14 cellular contexts compared by ENCODE assay signal in the genomic region with DNA sequence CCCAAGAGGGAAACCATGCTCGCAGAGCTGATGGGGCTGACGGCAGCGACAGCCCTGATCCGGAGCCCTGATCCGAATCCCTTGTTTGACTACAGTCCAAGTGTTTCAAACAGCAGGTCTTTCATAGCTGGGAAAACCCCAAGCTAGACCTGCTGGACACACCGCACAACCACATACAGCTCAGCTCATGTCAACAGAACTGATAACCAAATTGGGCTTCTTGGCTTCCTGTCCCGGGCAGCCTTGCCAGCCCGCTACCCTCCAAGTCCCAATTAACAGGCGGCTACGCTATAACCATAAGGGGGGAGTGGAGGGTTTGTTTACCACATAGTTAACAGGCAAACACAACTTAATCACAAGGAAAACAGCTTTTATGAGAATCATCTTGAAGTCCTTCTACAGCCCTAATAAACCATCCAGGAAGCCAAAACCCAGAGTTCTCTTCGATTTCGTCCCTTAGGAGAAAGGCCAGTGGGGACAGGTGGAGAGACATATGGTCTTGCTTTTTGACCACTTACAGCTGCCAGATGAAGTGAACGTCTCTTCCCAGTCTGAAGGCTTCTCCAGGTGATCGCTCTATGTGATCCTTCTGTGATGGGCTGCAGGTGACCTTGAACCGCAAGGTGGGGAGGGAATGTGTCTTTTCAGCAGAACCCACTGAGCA.
A peak's percentile ranks its signal among the peaks of the same experiment; 100 is the strongest.
DNase-seq lines count a peak whose midpoint lies in the region; ATAC-seq and TF ChIP-seq lines count a peak whose summit lies in the region.
"Had no signal": no experiment of that assay in that cellular context is flagged by ENCODE, and none has a peak within 500 bp of the region (broad histone marks: within the 10 kb centered on the region; RNA-seq: fewer than 3 reads in every experiment).

No MANE protein-coding gene starts in this region.

- POLR2A ChIA-PET in Panc1 (lab: Charles Lee): no interaction called here

- H3K9me3 Mint-ChIP-seq in memory B cell: peaks cover 8% of the 10 kb centered on the region

- no TSS peak for BruUV-seq in Panc1 (replicated peaks; lab: Mats Ljungman, UMichigan)

- no peaks in the 10 kb centered on the region for H3K27me3 ChIP-seq in Panc1 (ENCODE audit: control insufficient read depth, insufficient read depth, low read length)
- H3K27me3 ChIP-seq: ascending aorta, testis had no signal

- in situ Hi-C loops in Panc1 (cut with HindIII; ENCODE audit: low pct_unique_long_range_greater_than_20kb, low sequenced_read_pairs): no loop called here

- no peaks in the 10 kb centered on the region for H3K9me3 ChIP-seq in Panc1 (ENCODE audit: control insufficient read depth, insufficient read depth, low read depth, low read length)
- H3K9me3 ChIP-seq: ascending aorta, testis had no signal

- no peak overlapping the region for H3K27ac ChIP-seq in Panc1 (ENCODE audit: low read length)
- H3K27ac ChIP-seq: ascending aorta, parathyroid adenoma, testis had no signal

- peaks cover 8% of the 10 kb centered on the region for H3K4me1 Mint-ChIP-seq in memory B cell

- no peak overlapping the region for H3K4me3 Mint-ChIP-seq in memory B cell
- H3K4me3 Mint-ChIP-seq: activated CD8-positive, alpha-beta T cell treated with anti-CD3 and anti-CD28 coated beads for 36 hours had no signal

- intact Hi-C loops in Panc1 (cut with micrococcal nuclease; ENCODE audit: unreplicated experiment): no loop called here

- TF ChIP-seq CTCF in Panc1 (IDR thresholded peaks at IDR 0.05): no peak

- DNase-seq in Panc1 (ENCODE audit: low read depth, low spot score) (no peak), memory B cell (ENCODE audit: low spot score in 2 of 2) (no peak), NCI-H1436 (lab: John Stamatoyannopoulos, UW) (no peak), DMS53 treated with DMSO at 0.1 percent for 48 hours (lab: John Stamatoyannopoulos, UW; ENCODE audit: unreplicated experiment) (no peak)
- no peak for DNase-seq in activated CD4-positive, alpha-beta T cell treated with anti-CD3 and anti-CD28 coated beads for 48 hours
- DNase-seq: activated CD8-positive, alpha-beta T cell treated with anti-CD3 and anti-CD28 coated beads for 36 hours; AML-193; testis had no signal

- H3K36me3 ChIP-seq in Panc1 (ENCODE audit: control insufficient read depth, insufficient read depth, low read length): no peaks in the 10 kb centered on the region
- H3K36me3 ChIP-seq: ascending aorta had no signal

- 0 out of 2 replicates have a peak, but pooled peaks cover 4% of the 10 kb centered on the region for H3K4me1 ChIP-seq in Panc1 (ENCODE audit: control insufficient read depth, insufficient read depth, low read length)
- H3K4me1 ChIP-seq: ascending aorta, parathyroid adenoma had no signal

- H3K27ac Mint-ChIP-seq in memory B cell: no peak overlapping the region
- H3K27ac Mint-ChIP-seq: activated CD8-positive, alpha-beta T cell treated with anti-CD3 and anti-CD28 coated beads for 36 hours had no signal

- H3K4me3 ChIP-seq in Panc1 (ENCODE audit: low read depth in 2 of 2, low read length in 2 of 2): no peak overlapping the region
- H3K4me3 ChIP-seq: ascending aorta, testis had no signal

- CTCF ChIA-PET in Panc1 (lab: Charles Lee): no interaction called here

- ATAC-seq in HG02885 (IDR thresholded peaks at IDR 0.05; ENCODE audit: poor library complexity, unreplicated experiment): peak; percentile 39
- ATAC-seq in Panc1: peak; percentile 56
- peak; percentile 46 for ATAC-seq in esophagus mucosa
- ATAC-seq in memory B cell (ENCODE audit: low read depth): peak; percentile 22
- ATAC-seq in GM19324 (IDR thresholded peaks at IDR 0.05; ENCODE audit: low FRiP score, unreplicated experiment): no peak
- ATAC-seq: activated CD8-positive, alpha-beta T cell treated with anti-CD3 and anti-CD28 coated beads for 36 hours; HCT116 had no signal

- peaks cover 3% of the 10 kb centered on the region for H3K36me3 Mint-ChIP-seq in memory B cell

- peaks cover 7% of the 10 kb centered on the region for H3K27me3 Mint-ChIP-seq in memory B cell
